ENCODE assay signal across 8 cellular contexts in the genomic region with DNA sequence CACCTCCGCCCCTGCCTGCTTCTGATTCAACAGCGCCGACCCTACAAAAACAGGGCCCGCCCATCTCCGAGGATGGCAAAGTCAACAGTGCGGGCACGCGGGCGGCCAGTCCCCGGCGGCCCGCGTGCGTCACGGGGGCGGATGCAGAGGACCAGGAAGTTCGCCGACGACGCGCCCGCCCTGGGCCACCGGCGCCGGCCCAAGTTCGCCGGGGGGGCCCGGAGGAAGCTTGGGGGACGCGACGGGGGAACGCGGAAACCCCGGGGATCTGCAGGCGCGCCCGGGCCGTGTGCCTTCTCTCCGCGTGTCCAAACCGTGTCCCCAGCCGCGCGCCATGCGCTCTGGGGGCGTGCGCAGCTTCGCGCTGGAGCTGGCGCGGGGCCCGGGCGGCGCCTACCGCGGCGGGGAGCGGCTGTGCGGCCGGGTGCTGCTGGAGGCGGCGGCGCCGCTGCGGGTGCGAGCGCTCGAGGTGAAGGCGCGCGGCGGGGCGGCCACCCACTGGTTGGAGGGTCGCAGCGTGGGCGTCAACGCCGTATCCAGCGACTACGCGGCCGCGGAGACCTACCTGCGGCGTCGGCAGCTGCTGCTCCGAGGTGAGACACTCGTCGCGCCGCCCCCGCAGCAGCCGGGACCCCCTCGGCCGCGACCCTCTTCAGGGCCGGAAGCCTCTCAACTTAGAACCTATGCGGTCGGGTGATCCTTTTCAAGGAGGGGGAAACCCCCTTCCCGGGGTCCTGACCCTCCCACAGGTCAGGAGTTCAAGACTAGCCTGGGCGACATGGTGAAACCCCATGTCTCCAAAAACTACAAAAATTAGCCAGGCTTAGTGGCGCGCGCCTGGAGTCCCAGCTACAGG. TPM values are rescaled to one million over a fixed set of nuclear protein-coding genes. Genes with fewer than 3 reads are reported as not detected.
A peak's percentile ranks its signal among the peaks of the same experiment; 100 is the strongest.
DNase-seq lines count a peak whose midpoint lies in the region; ATAC-seq, FAIRE-seq and TF ChIP-seq lines count a peak whose summit lies in the region.

No MANE protein-coding gene starts in this region.

- H4K20me1 ChIP-seq in H1 (replicated peaks in 1 of 2; ENCODE audit: control insufficient read depth in 1 of 2, insufficient read depth in 2 of 2, low read length in 2 of 2): peaks cover 0 to 5% of the 10 kb centered on the region in 2 experiments

- H3K27me3 ChIP-seq in H1 (replicated peaks in 1 of 4; ENCODE audit: control insufficient read depth in 3 of 4, extremely low read depth in 1 of 4, insufficient read depth in 3 of 4, low read length in 3 of 4): peaks cover 3 to 25% (median 20%) of the 10 kb centered on the region in 4 experiments

- POLR2A ChIA-PET in H1 (lab: Charles Lee; ENCODE audit: partially characterized antibody): interaction anchor here (0.9 to 2.2 kb wide), 6 partner anchors 31 to 86 kb away, joined by 3 to 6 read pairs (median 4); a partner anchor contains a TSS

- no peak for TF ChIP-seq CTCF in H1 (IDR thresholded peaks at IDR 0.05; ENCODE audit: control extremely low read depth in 1 of 3, insufficient read depth in 1 of 3, low read depth in 1 of 3, low read length in 3 of 3)

- H3K4me3 ChIP-seq in H1 (ENCODE audit: extremely low read depth in 1 of 4, insufficient read depth in 2 of 4, low read depth in 3 of 4, low read length in 4 of 4): peak overlapping the region; percentile 33 to 70 (median 40)

- no peak for FAIRE-seq in H1 (lab: Jason Lieb, UNC)

- no peak for TF ChIP-seq RAD21 in H1 (IDR thresholded peaks at IDR 0.05 in 1 of 2, conservative IDR thresholded peaks at IDR 0.05 in 1 of 2; ENCODE audit: low read depth in 2 of 2, low read length in 2 of 2)

- peaks cover 0 to under 1% of the 10 kb centered on the region in 2 experiments; a peak in 1 of 4 replicates for H3K9me3 ChIP-seq in H1 (ENCODE audit: insufficient read depth in 2 of 2, low read depth in 1 of 2, low read length in 1 of 2)

- peaks cover 0 to 3% (median 0%) of the 10 kb centered on the region in 4 experiments; a peak in 2 of 7 replicates for H3K4me1 ChIP-seq in H1 (replicated peaks in 1 of 4; ENCODE audit: control insufficient read depth in 3 of 4, insufficient read depth in 4 of 4, low read length in 3 of 4)

- H3K18ac ChIP-seq in H1 (ENCODE audit: extremely low read depth, low read length): no peak overlapping the region; the same call in none of the 2 replicates

- H4K5ac ChIP-seq in H1 (ENCODE audit: insufficient read length, low read depth, low read length): no peak overlapping the region

- DNase-seq in SIG-M5 treated with dmso at 0.1 percent for 504 hours (lab: John Stamatoyannopoulos, UW; ENCODE audit: unreplicated experiment): peak; percentile 86
- no peak for DNase-seq in SIG-M5 (lab: John Stamatoyannopoulos, UW)
- DNase-seq in NK-92 treated with Interleukin-12 subunit alpha and Interleukin-12 subunit beta, amount 100 ng/mL, for 24 hours (lab: John Stamatoyannopoulos, UW): peak; percentile 86
- DNase-seq in activated CD8-positive, alpha-beta memory T cell treated with anti-CD3 and anti-CD28 coated beads for 4 hours (ENCODE audit: low read depth in 2 of 2): peak; percentile 87 to 90
- DNase-seq in H1 (ENCODE audit: low read depth in 1 of 2, low spot score in 2 of 2): peak in 1 of 2 experiments; percentile 77
- peak; percentile 97 for DNase-seq in mesenteric fat pad (ENCODE audit: low spot score)
- peak; percentile 83 to 91 for DNase-seq in stimulated activated CD8-positive, alpha-beta memory T cell treated with anti-CD3 and anti-CD28 coated beads, Interleukin-15, amount 100 ng/mL, for 4 hours (ENCODE audit: low read depth in 2 of 2)

- peak overlapping the region; percentile 85; the same call in 1 of the 2 replicates for H4K8ac ChIP-seq in H1 (ENCODE audit: extremely low read depth, insufficient read depth, low read length)

- no peak overlapping the region for H3K27ac ChIP-seq in H1 (ENCODE audit: low read depth, low read length)

- peak in 1 of 2 experiments; percentile 55; a peak in 2 of 3 replicates for TF ChIP-seq POLR2A in H1 (IDR thresholded peaks at IDR 0.05; ENCODE audit: control extremely low read depth in 1 of 2, low read depth in 2 of 2, low read length in 2 of 2)

- no peaks in the 10 kb centered on the region for H3K79me1 ChIP-seq in H1 (ENCODE audit: low read depth, low read length)

- H3K4me2 ChIP-seq in H1 (ENCODE audit: insufficient read depth in 1 of 2, low read depth in 2 of 2, low read length in 2 of 2): peak overlapping the region; percentile 59 to 84

- H3K23me2 ChIP-seq in H1 (ENCODE audit: low read depth, low read length): peaks cover 5% of the 10 kb centered on the region; the same call in 1 of the 2 replicates

- no peak overlapping the region for H3K4ac ChIP-seq in H1 (replicated peaks; ENCODE audit: insufficient read length, low read depth, low read length)

- H2AFZ ChIP-seq in H1 (ENCODE audit: low read length): no peak overlapping the region; the same call in 1 of the 2 replicates

- H3K23ac ChIP-seq in H1 (ENCODE audit: insufficient read length): no peak overlapping the region

- no peak for TF ChIP-seq EP300 in H1 (IDR thresholded peaks at IDR 0.05; ENCODE audit: borderline replicate concordance in 1 of 2, low read depth in 2 of 2, low read length in 2 of 2)

- H2BK15ac ChIP-seq in H1 (ENCODE audit: low read length): no peak overlapping the region; the same call in 1 of the 2 replicates

- ATAC-seq in HG03159 (IDR thresholded peaks at IDR 0.05; ENCODE audit: unreplicated experiment): peak; percentile 50

- WGBS in H1 (ENCODE audit: extremely low coverage in 1 of 2, insufficient coverage in 1 of 2, insufficient read length in 1 of 2, insufficient replicate concordance in 2 of 2, low coverage in 1 of 2, low lambda C conversion rate in 2 of 2, missing lambda C conversion rate in 1 of 2), 2 experiments: 5% methylated on average over 55 of the region's 104 CpGs; no CpG with 5 or more reads in 1 of the 2 experiments

- no peak overlapping the region for H2BK20ac ChIP-seq in H1 (ENCODE audit: low read length)

- H3K36me3 ChIP-seq in H1 (ENCODE audit: control insufficient read depth in 2 of 4, insufficient read depth in 4 of 4, low read length in 3 of 4): no peaks in the 10 kb centered on the region

- no peaks in the 10 kb centered on the region for H3K79me2 ChIP-seq in H1 (ENCODE audit: control insufficient read depth in 1 of 2, insufficient read depth in 2 of 2, low read length in 2 of 2)

- H4K91ac ChIP-seq in H1 (replicated peaks; ENCODE audit: insufficient read length, low read length): no peak overlapping the region

- H2BK120ac ChIP-seq in H1 (replicated peaks; ENCODE audit: low read depth, low read length): no peak overlapping the region

- CTCF ChIA-PET in H1 (lab: Charles Lee; ENCODE audit: partially characterized antibody): interaction anchor here (0.5 to 12.4 kb wide), 5 partner anchors 14 to 69 kb away, joined by 3 to 271 read pairs (median 5); a partner anchor contains a TSS

- no peak overlapping the region for H2AK5ac ChIP-seq in H1 (ENCODE audit: low read depth, low read length)

- H3K9ac ChIP-seq in H1 (replicated peaks in 1 of 4; ENCODE audit: extremely low read depth in 1 of 4, low read depth in 3 of 4, low read length in 3 of 4): peak overlapping the region in 3 of 4 experiments; percentile 10 to 34 (median 13); a peak in 5 of 7 replicates

- no peak overlapping the region for H3K56ac ChIP-seq in H1 (replicated peaks; ENCODE audit: insufficient read length, low read depth, low read length)

- no peak overlapping the region for H2BK12ac ChIP-seq in H1 (ENCODE audit: low read depth, low read length)

- no peak overlapping the region for H2BK5ac ChIP-seq in H1 (ENCODE audit: low read depth, low read length)

- H3K14ac ChIP-seq in H1 (ENCODE audit: insufficient read length): no peak overlapping the region

TF ChIP-seq in H1, 55 proteins besides CTCF, POLR2A, EP300 and RAD21 (continues in another document):
- TF ChIP-seq CHD2 (IDR thresholded peaks at IDR 0.05; ENCODE audit: low read length) (no peak), CEBPB (IDR thresholded peaks at IDR 0.05; ENCODE audit: low read depth, low read length) (no peak), GABPA (IDR thresholded peaks at IDR 0.05; ENCODE audit: borderline replicate concordance, insufficient read depth, low read length) (no peak), CTBP2 (IDR thresholded peaks at IDR 0.05; ENCODE audit: borderline replicate concordance, insufficient read depth, insufficient read length, low read length) (no peak), RBBP5 (IDR thresholded peaks at IDR 0.05; ENCODE audit: borderline replicate concordance, low read depth, low read length) (no peak)

RNA-seq across cellular contexts. Expression of a gene that starts 6.8 kb away (rescaled TPM):
- total RNA-seq in H1 (2021; fragmentation: NEBNext Ultra II Directional; extraction: Animal tissue kit (Norgen Biotek cat#: 25700)): 6.2 and 6.9 TPM in 2 replicates
- 5.4 and 5.8 TPM in 2 replicates for polyA plus RNA-seq in H1 (2011; rRNA removed)
- 6.6 TPM for polyA plus RNA-seq in H1 (2011; cell fraction: cytosol; rRNA removed)
- polyA plus RNA-seq in H1 (2011; cell fraction: nucleus; rRNA removed): 9.2 TPM
- 5.2 to 7.8 TPM (median 5.9 TPM) in 4 replicates for polyA plus RNA-seq in H1 (2012, experiment 1 of 2)
- 4.6 TPM for polyA plus RNA-seq in H1 (2012, experiment 2 of 2)
- 3.4 TPM for polyA plus RNA-seq in H1 (2013, experiment 1 of 2)
- 3.6 TPM for polyA plus RNA-seq in H1 (2013, experiment 2 of 2)
- polyA minus RNA-seq in H1 (2011; rRNA and poly(A)+ RNA removed): 2.7 and 6.1 TPM in 2 replicates
- polyA minus RNA-seq in H1 (2011; cell fraction: cytosol; rRNA and poly(A)+ RNA removed): 7.0 TPM
- polyA minus RNA-seq in H1 (2011; cell fraction: nucleus; rRNA and poly(A)+ RNA removed): 10.7 TPM
- total RNA-seq in mesenteric fat pad: 26.0 TPM

RNA-seq across cellular contexts. Expression of a gene that starts 34.3 kb away (rescaled TPM):
- total RNA-seq in H1 (2021; fragmentation: NEBNext Ultra II Directional; extraction: Animal tissue kit (Norgen Biotek cat#: 25700)): 9.3 and 11.0 TPM in 2 replicates
- 12.5 and 19.3 TPM in 2 replicates for polyA plus RNA-seq in H1 (2011; rRNA removed)
- 13.7 TPM for polyA plus RNA-seq in H1 (2011; cell fraction: cytosol; rRNA removed)
- 21.8 TPM for polyA plus RNA-seq in H1 (2011; cell fraction: nucleus; rRNA removed)
- 4.1 to 10.5 TPM (median 8.4 TPM) in 4 replicates for polyA plus RNA-seq in H1 (2012, experiment 1 of 2)
- polyA plus RNA-seq in H1 (2012, experiment 2 of 2): 5.8 TPM
- 6.0 TPM for polyA plus RNA-seq in H1 (2013, experiment 1 of 2)
- 5.9 TPM for polyA plus RNA-seq in H1 (2013, experiment 2 of 2)
- 6.7 and 7.7 TPM in 2 replicates for polyA minus RNA-seq in H1 (2011; rRNA and poly(A)+ RNA removed)
- 15.0 TPM for polyA minus RNA-seq in H1 (2011; cell fraction: cytosol; rRNA and poly(A)+ RNA removed)
- polyA minus RNA-seq in H1 (2011; cell fraction: nucleus; rRNA and poly(A)+ RNA removed): 14.4 TPM
- 0.13 TPM for total RNA-seq in mesenteric fat pad
